ENCODE assay signal across 16 cellular contexts in the genomic region with DNA sequence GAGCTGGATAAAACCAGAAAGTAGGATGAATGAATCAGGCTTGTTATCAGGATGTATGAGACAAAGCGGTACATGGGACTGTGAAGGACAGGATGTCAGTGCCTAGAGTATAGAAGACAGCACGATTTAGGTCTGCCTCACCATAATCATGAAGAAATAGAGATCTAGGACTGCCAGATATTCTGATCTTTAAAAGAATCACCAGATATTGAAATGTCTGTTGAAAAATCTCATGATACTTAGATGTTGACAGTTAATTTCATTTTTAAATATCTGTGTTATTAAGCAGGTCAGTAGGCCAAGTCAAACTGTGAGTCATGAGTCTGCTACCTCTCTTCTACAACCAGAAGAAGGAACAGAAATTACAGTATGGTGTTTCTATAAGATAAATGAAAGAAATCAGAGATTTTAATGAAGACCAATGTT.
DNase-seq lines count a peak whose midpoint lies in the region; ATAC-seq, FAIRE-seq and TF ChIP-seq lines count a peak whose summit lies in the region.
"Had no signal": no experiment of that assay in that cellular context is flagged by ENCODE, and none has a peak within 500 bp of the region (broad histone marks: within the 10 kb centered on the region; RNA-seq: fewer than 3 reads in every experiment).

No MANE protein-coding gene starts in this region.

- CTCF ChIA-PET in activated CD4-positive, alpha-beta T cell treated with anti-CD3 and anti-CD28 coated beads for 36 hours (lab: Charles Lee) = interaction anchor here (0.6 kb wide), 1 partner anchor 215 kb away, joined by 3 read pairs; no protein-coding TSS in a partner anchor
- CTCF ChIA-PET in HCT116 (lab: Charles Lee) = no interaction called here

- H3K4me1 Mint-ChIP-seq in activated CD4-positive, alpha-beta T cell treated with anti-CD3 and anti-CD28 coated beads for 36 hours = peaks cover 63% of the 10 kb centered on the region
- peaks cover 33% of the 10 kb centered on the region for H3K4me1 Mint-ChIP-seq in activated T-helper 17 cell treated with anti-CD3 and anti-CD28 coated beads, Interleukin-2, amount 50 U/mL, for 72 hours
- peaks cover 50% of the 10 kb centered on the region for H3K4me1 Mint-ChIP-seq in stimulated activated effector memory CD8-positive, alpha-beta T cell treated with anti-CD3 and anti-CD28 coated beads, Interleukin-12 subunit alpha, Interleukin-12 subunit beta, amount 100 ng/mL, for 72 hours

- H3K9me3 Mint-ChIP-seq in activated CD4-positive, alpha-beta T cell treated with anti-CD3 and anti-CD28 coated beads for 36 hours (ENCODE audit: low read depth) = no peaks in the 10 kb centered on the region
- H3K9me3 Mint-ChIP-seq in activated T-helper 17 cell treated with anti-CD3 and anti-CD28 coated beads, Interleukin-2, amount 50 U/mL, for 72 hours = no peaks in the 10 kb centered on the region
- H3K9me3 Mint-ChIP-seq in stimulated activated effector memory CD8-positive, alpha-beta T cell treated with anti-CD3 and anti-CD28 coated beads, Interleukin-12 subunit alpha, Interleukin-12 subunit beta, amount 100 ng/mL, for 72 hours = no peaks in the 10 kb centered on the region

- peaks cover 34% of the 10 kb centered on the region for H3K36me3 Mint-ChIP-seq in activated CD4-positive, alpha-beta T cell treated with anti-CD3 and anti-CD28 coated beads for 36 hours (ENCODE audit: low read depth)
- peaks cover 42% of the 10 kb centered on the region for H3K36me3 Mint-ChIP-seq in activated T-helper 17 cell treated with anti-CD3 and anti-CD28 coated beads, Interleukin-2, amount 50 U/mL, for 72 hours (ENCODE audit: low read depth)
- peaks cover 69% of the 10 kb centered on the region for H3K36me3 Mint-ChIP-seq in stimulated activated effector memory CD8-positive, alpha-beta T cell treated with anti-CD3 and anti-CD28 coated beads, Interleukin-12 subunit alpha, Interleukin-12 subunit beta, amount 100 ng/mL, for 72 hours

- no peak for FAIRE-seq in kidney (lab: Jason Lieb, UNC)
- FAIRE-seq: TTC549 had no signal

- H4K20me1 ChIP-seq in HCT116 (ENCODE audit: insufficient read depth) = no peaks in the 10 kb centered on the region

- no peaks in the 10 kb centered on the region for H3K79me2 ChIP-seq in HCT116 (ENCODE audit: insufficient read depth, low read length)

- H3K36me3 ChIP-seq in HCT116 (ENCODE audit: control insufficient read depth in 1 of 2, insufficient read depth in 2 of 2, low read length in 2 of 2) = no peaks in the 10 kb centered on the region
- no peaks in the 10 kb centered on the region for H3K36me3 ChIP-seq in suprapubic skin
- no peaks in the 10 kb centered on the region for H3K36me3 ChIP-seq in kidney (ENCODE audit: control insufficient read depth in 1 of 2, insufficient read depth in 2 of 2, low read length in 2 of 2)
- H3K36me3 ChIP-seq: heart left ventricle, lower lobe of right lung had no signal

- WGBS in suprapubic skin = 85% methylated on average over 2 of the region's 2 CpGs

- DNase-seq in activated CD4-positive, alpha-beta T cell treated with anti-CD3 and anti-CD28 coated beads for 36 hours = no peak
- no peak for DNase-seq in activated CD4-positive, alpha-beta T cell treated with anti-CD3 and anti-CD28 coated beads, Interleukin-2, amount 50 U/mL, for 4 hours
- no peak for DNase-seq in HCT116 (ENCODE audit: low read depth, low spot score)
- no peak for DNase-seq in stimulated activated effector memory CD8-positive, alpha-beta T cell treated with anti-CD3 and anti-CD28 coated beads, Interleukin-12 subunit alpha, Interleukin-12 subunit beta, amount 100 ng/mL, for 72 hours (ENCODE audit: low spot score in 2 of 2)
- no peak for DNase-seq in islet precursor cell
- no peak for DNase-seq in suprapubic skin (ENCODE audit: low spot score in 2 of 2)
- no peak for DNase-seq in kidney
- DNase-seq: body of pancreas, heart left ventricle, lower lobe of right lung, NCI-H446 treated with DMSO at 0.1 percent for 48 hours, nucleus accumbens, small intestine had no signal

- TF ChIP-seq CTCF in HCT116 (IDR thresholded peaks at IDR 0.05 in 2 of 3, conservative IDR thresholded peaks at IDR 0.05 in 1 of 3; ENCODE audit: borderline replicate concordance in 1 of 3, insufficient read depth in 1 of 3, low read depth in 2 of 3, low read length in 2 of 3) (no peak), suprapubic skin (IDR thresholded peaks at IDR 0.05) (no peak), kidney (IDR thresholded peaks at IDR 0.05; ENCODE audit: borderline replicate concordance, extremely low read depth, insufficient read depth) (no peak)

- H2AFZ ChIP-seq in HCT116 (ENCODE audit: low read depth, low read length, poor library complexity, severe bottlenecking) = peak overlapping the region; percentile 22

- H3K27me3 Mint-ChIP-seq in activated CD4-positive, alpha-beta T cell treated with anti-CD3 and anti-CD28 coated beads for 36 hours = no peaks in the 10 kb centered on the region
- H3K27me3 Mint-ChIP-seq in activated T-helper 17 cell treated with anti-CD3 and anti-CD28 coated beads, Interleukin-2, amount 50 U/mL, for 72 hours = no peaks in the 10 kb centered on the region

- H3K27ac Mint-ChIP-seq in activated CD4-positive, alpha-beta T cell treated with anti-CD3 and anti-CD28 coated beads for 36 hours = peak overlapping the region; percentile 66
- H3K27ac Mint-ChIP-seq in activated T-helper 17 cell treated with anti-CD3 and anti-CD28 coated beads, Interleukin-2, amount 50 U/mL, for 72 hours = peak overlapping the region; percentile 93
- H3K27ac Mint-ChIP-seq in stimulated activated effector memory CD8-positive, alpha-beta T cell treated with anti-CD3 and anti-CD28 coated beads, Interleukin-12 subunit alpha, Interleukin-12 subunit beta, amount 100 ng/mL, for 72 hours = peak overlapping the region; percentile 72

- H3K9ac ChIP-seq in HCT116 (ENCODE audit: low read length) = no peak overlapping the region
- H3K9ac ChIP-seq in kidney (ENCODE audit: low read length in 2 of 2) = no peak overlapping the region

- no peak overlapping the region for H3K4me3 Mint-ChIP-seq in activated CD4-positive, alpha-beta T cell treated with anti-CD3 and anti-CD28 coated beads for 36 hours
- peak overlapping the region; percentile 75 for H3K4me3 Mint-ChIP-seq in activated T-helper 17 cell treated with anti-CD3 and anti-CD28 coated beads, Interleukin-2, amount 50 U/mL, for 72 hours
- peak overlapping the region; percentile 48 for H3K4me3 Mint-ChIP-seq in stimulated activated effector memory CD8-positive, alpha-beta T cell treated with anti-CD3 and anti-CD28 coated beads, Interleukin-12 subunit alpha, Interleukin-12 subunit beta, amount 100 ng/mL, for 72 hours

- H3K4me1 ChIP-seq in HCT116 (ENCODE audit: control insufficient read depth in 1 of 2, insufficient read depth in 2 of 2, low read length in 2 of 2) (peaks cover 0 to 18% of the 10 kb centered on the region in 2 experiments; a peak in 2 of 4 replicates), suprapubic skin (peaks cover 4% of the 10 kb centered on the region), kidney (ENCODE audit: control insufficient read depth in 1 of 2, insufficient read depth in 1 of 2, low read depth in 1 of 2, low read length in 2 of 2) (no peaks in the 10 kb centered on the region)
- H3K4me1 ChIP-seq: body of pancreas had no signal

- intact Hi-C loops in activated CD4-positive, alpha-beta T cell treated with anti-CD3 and anti-CD28 coated beads for 36 hours (cut with DNase I, micrococcal nuclease) = loop anchor here in 1 of 2 experiments (1.0 kb wide), 1 partner anchor 10 kb away; no protein-coding TSS in a partner anchor
- intact Hi-C loops in HCT116 (cut with micrococcal nuclease) (no loop called here), kidney (cut with DNase I) (no loop called here)

- H3K27me3 ChIP-seq in HCT116 (ENCODE audit: insufficient read depth, low read length) = no peaks in the 10 kb centered on the region
- no peaks in the 10 kb centered on the region for H3K27me3 ChIP-seq in suprapubic skin
- H3K27me3 ChIP-seq: body of pancreas, heart left ventricle had no signal

- RAD21 ChIA-PET in HCT116 (lab: Charles Lee; ENCODE audit: low non-redundant PET in 1 of 2, low total read pairs in 2 of 2, uncharacterized antibody in 2 of 2, unreplicated experiment in 2 of 2) = no interaction called here

- no TSS peak for BruUV-seq in HCT116 (replicated peaks; lab: Mats Ljungman, UMichigan)

- no peak for TF ChIP-seq EP300 in suprapubic skin (IDR thresholded peaks at IDR 0.05)

- H3K9me3 ChIP-seq in HCT116 (ENCODE audit: control insufficient read depth in 1 of 2, insufficient read depth in 1 of 2, low read depth in 1 of 2, low read length in 2 of 2) (no peaks in the 10 kb centered on the region), suprapubic skin (no peaks in the 10 kb centered on the region), kidney (ENCODE audit: control insufficient read depth in 1 of 2, low read length in 2 of 2) (no peaks in the 10 kb centered on the region)
- H3K9me3 ChIP-seq: body of pancreas, heart left ventricle, lower lobe of right lung had no signal

- peak; percentile 35 for ATAC-seq in activated CD4-positive, alpha-beta T cell treated with anti-CD3 and anti-CD28 coated beads for 36 hours
- no peak for ATAC-seq in HCT116
- peak; percentile 79 for ATAC-seq in activated T-helper 17 cell treated with anti-CD3 and anti-CD28 coated beads, Interleukin-2, amount 50 U/mL, for 72 hours (replicated peaks)
- peak; percentile 83 for ATAC-seq in stimulated activated effector memory CD8-positive, alpha-beta T cell treated with anti-CD3 and anti-CD28 coated beads, Interleukin-12 subunit alpha, Interleukin-12 subunit beta, amount 100 ng/mL, for 72 hours
- ATAC-seq: body of pancreas, lower lobe of right lung had no signal

- H3K4me2 ChIP-seq in HCT116 (ENCODE audit: low read length) = no peak overlapping the region

- no peak for TF ChIP-seq RAD21 in HCT116 (IDR thresholded peaks at IDR 0.05; ENCODE audit: low read depth)

- H3K4me3 ChIP-seq in HCT116 (replicated peaks in 1 of 2; ENCODE audit: low read depth in 1 of 2, low read length in 2 of 2) (no peak overlapping the region), suprapubic skin (no peak overlapping the region), kidney (ENCODE audit: low read length in 2 of 2) (no peak overlapping the region)
- H3K4me3 ChIP-seq: body of pancreas, heart left ventricle, lower lobe of right lung had no signal

- H3K27ac ChIP-seq in HCT116 (ENCODE audit: low read depth, low read length) (no peak overlapping the region), suprapubic skin (no peak overlapping the region), kidney (ENCODE audit: low read depth in 2 of 2, low read length in 2 of 2) (no peak overlapping the region)
- H3K27ac ChIP-seq: body of pancreas, epithelial cell of prostate, heart left ventricle, lower lobe of right lung had no signal

- POLR2A ChIA-PET in activated CD4-positive, alpha-beta T cell treated with anti-CD3 and anti-CD28 coated beads for 36 hours (lab: Charles Lee) = interaction anchor here (1.1 to 1.8 kb wide), 2 partner anchors 10 to 65 kb away, joined by 3 to 9 read pairs; a partner anchor contains a TSS
- POLR2A ChIA-PET in HCT116 (lab: Charles Lee) = no interaction called here

- H3K9me2 ChIP-seq in HCT116 (ENCODE audit: insufficient read depth) = no peaks in the 10 kb centered on the region

- no peak for TF ChIP-seq POLR2A in HCT116 (IDR thresholded peaks at IDR 0.05; ENCODE audit: borderline replicate concordance, extremely low read depth, insufficient read depth, insufficient read length)
- TF ChIP-seq POLR2A in suprapubic skin (IDR thresholded peaks at IDR 0.05) = no peak
